ENCODE assay signal across 13 cellular contexts in genomic region chr22:36405221-36405631, GRCh38. TPM values are rescaled to one million over a fixed set of nuclear protein-coding genes. Genes with fewer than 3 reads are reported as not detected.
DNase-seq lines count a peak whose midpoint lies in the region; ATAC-seq and TF ChIP-seq lines count a peak whose summit lies in the region.
"Had no signal": no experiment of that assay in that cellular context is flagged by ENCODE, and none has a peak within 500 bp of the region (broad histone marks: within the 10 kb centered on the region; RNA-seq: fewer than 3 reads in every experiment).

No MANE protein-coding gene starts in this region.

- no peaks in the 10 kb centered on the region for H3K9me3 Mint-ChIP-seq in HFFc6
- H3K9me3 Mint-ChIP-seq in T-helper 1 cell treated with Interleukin-12 subunit alpha and Interleukin-12 subunit beta and Interleukin-4 antibody, amounts not matched to agents 30 μg/mL and 1 μg/mL, for 36 hours = no peaks in the 10 kb centered on the region

- TF ChIP-seq RAD21 in liver (IDR thresholded peaks at IDR 0.05) = no peak

- no peaks in the 10 kb centered on the region for H3K36me3 Mint-ChIP-seq in HFFc6 (ENCODE audit: low read depth)
- H3K36me3 Mint-ChIP-seq in T-helper 1 cell treated with Interleukin-12 subunit alpha and Interleukin-12 subunit beta and Interleukin-4 antibody, amounts not matched to agents 30 μg/mL and 1 μg/mL, for 36 hours (ENCODE audit: low read depth) = no peaks in the 10 kb centered on the region

- peaks cover 17% of the 10 kb centered on the region for H3K4me1 Mint-ChIP-seq in HFFc6 (ENCODE audit: low read depth)
- peaks cover 28% of the 10 kb centered on the region for H3K4me1 Mint-ChIP-seq in T-helper 1 cell treated with Interleukin-12 subunit alpha and Interleukin-12 subunit beta and Interleukin-4 antibody, amounts not matched to agents 30 μg/mL and 1 μg/mL, for 36 hours (ENCODE audit: low read depth)

- H3K4me1 ChIP-seq in liver (ENCODE audit: control insufficient read depth in 4 of 4, insufficient read depth in 4 of 4, low read length in 3 of 4) = peaks cover 0 to 4% (median 2%) of the 10 kb centered on the region in 4 donors

- no peaks in the 10 kb centered on the region for H3K27me3 ChIP-seq in liver (ENCODE audit: control insufficient read depth in 4 of 4, insufficient read depth in 4 of 4, low read length in 3 of 4)

- no peaks in the 10 kb centered on the region for H3K27me3 Mint-ChIP-seq in HFFc6 (ENCODE audit: insufficient read depth)
- H3K27me3 Mint-ChIP-seq in T-helper 1 cell treated with Interleukin-12 subunit alpha and Interleukin-12 subunit beta and Interleukin-4 antibody, amounts not matched to agents 30 μg/mL and 1 μg/mL, for 36 hours (ENCODE audit: low read depth) = no peaks in the 10 kb centered on the region

- DNase-seq in CD1c-positive myeloid dendritic cell (ENCODE audit: extremely low spot score) = peak; percentile 39
- no peak for DNase-seq in HFFc6
- no peak for DNase-seq in NCI-H1417 (lab: John Stamatoyannopoulos, UW)
- DNase-seq: COR-L47, glutamatergic neuron, NCI-H2227 treated with DMSO at 0.1 percent for 48 hours, occipital lobe, SHP77 treated with DMSO at 0.1 percent for 48 hours had no signal

- no peak for ATAC-seq in HG03108 (IDR thresholded peaks at IDR 0.05; ENCODE audit: unreplicated experiment)
- ATAC-seq in HG03025 (IDR thresholded peaks at IDR 0.05; ENCODE audit: low FRiP score, unreplicated experiment) = no peak
- no peak for ATAC-seq in GM21825 (IDR thresholded peaks at IDR 0.05; ENCODE audit: unreplicated experiment)

- no peak overlapping the region for H3K4me3 ChIP-seq in liver (ENCODE audit: low read depth in 1 of 3, low read length in 3 of 3)

- peak overlapping the region; percentile 58 for H3K27ac Mint-ChIP-seq in HFFc6
- peak overlapping the region; percentile 94 for H3K27ac Mint-ChIP-seq in T-helper 1 cell treated with Interleukin-12 subunit alpha and Interleukin-12 subunit beta and Interleukin-4 antibody, amounts not matched to agents 30 μg/mL and 1 μg/mL, for 36 hours

- peak overlapping the region; percentile 3 to 54 for H3K27ac ChIP-seq in liver (ENCODE audit: low read depth in 1 of 2, low read length in 2 of 2)

- no peak for TF ChIP-seq CTCF in HFFc6 (IDR thresholded peaks at IDR 0.05)
- TF ChIP-seq CTCF in liver (IDR thresholded peaks at IDR 0.05; ENCODE audit: low read depth, low read length, missing input control) = no peak

- H3K9ac ChIP-seq in liver (ENCODE audit: low read depth in 1 of 2, low read length in 2 of 2) = no peak overlapping the region

- 89% methylated on average over 6 of the region's 6 CpGs for WGBS in liver

- H3K36me3 ChIP-seq in liver (ENCODE audit: control insufficient read depth in 4 of 4, insufficient read depth in 3 of 4, low read depth in 1 of 4, low read length in 3 of 4) = no peaks in the 10 kb centered on the region

- H3K9me3 ChIP-seq in liver (ENCODE audit: control insufficient read depth in 4 of 4, low read length in 3 of 4) = no peaks in the 10 kb centered on the region

- H3K4me3 Mint-ChIP-seq in HFFc6 = no peak overlapping the region
- peak overlapping the region; percentile 53 for H3K4me3 Mint-ChIP-seq in T-helper 1 cell treated with Interleukin-12 subunit alpha and Interleukin-12 subunit beta and Interleukin-4 antibody, amounts not matched to agents 30 μg/mL and 1 μg/mL, for 36 hours

TF ChIP-seq in liver, 16 proteins besides CTCF, POLR2A, EP300 and RAD21:
- TF ChIP-seq HNF4G (IDR thresholded peaks at IDR 0.05) (no peak), RXRA (IDR thresholded peaks at IDR 0.05) (no peak), FOXA1 (IDR thresholded peaks at IDR 0.05) (no peak), TAF1 (conservative IDR thresholded peaks at IDR 0.05) (no peak)

RNA-seq across cellular contexts. Expression of gene MYH9, which starts 17.5 kb away (rescaled TPM):
- 1,000 to 10,000 TPM in 2 of 6 experiments, 100 to 1,000 TPM in 4; 881 to 1,084 (median 937) TPM for total RNA-seq in HFFc6 (2021; fragmentation: NEBNext Ultra II Directional; extraction: Animal tissue kit (Norgen Biotek cat#: 25700))
- 100 to 1,000 TPM; 123 to 150 TPM for total RNA-seq in liver
- polyA plus RNA-seq in liver = 10 to 100 TPM; 32.3 to 74.1 TPM

Comparison
In these comparisons a context has a peak if more than half of its experiments do, and no peak if none do; other contexts are left out.
1. RNA of gene MYH9, which starts 17.5 kb away (total RNA-seq): 881 to 1,084 TPM in HFFc6; 123 to 150 TPM in liver; every median in the first group is over 4 times any median in the second.